18 cellular contexts compared by ENCODE assay signal in the genomic region with DNA sequence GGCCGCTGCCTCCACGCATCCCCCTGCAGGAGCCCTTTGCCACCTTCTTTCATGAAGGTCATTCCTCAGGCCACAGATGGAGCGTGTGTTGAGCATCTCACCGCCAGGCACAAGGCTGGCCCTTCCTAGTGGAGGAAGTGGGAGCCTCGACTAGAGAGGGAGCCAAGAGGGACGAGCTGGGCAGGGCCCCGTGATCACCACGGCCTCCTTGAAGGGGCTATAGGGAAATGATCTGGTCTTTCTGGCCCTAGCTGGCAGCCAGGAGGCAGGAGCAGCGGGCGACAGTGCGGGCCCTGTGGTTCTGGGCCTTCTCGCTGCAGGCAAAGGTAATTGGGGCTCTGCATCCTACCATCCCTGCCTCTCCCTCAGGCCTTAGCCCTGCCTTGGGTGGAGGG.
"Had no signal": no experiment of that assay in that cellular context is flagged by ENCODE, and none has a peak within 500 bp of the region (broad histone marks: within the 10 kb centered on the region; RNA-seq: fewer than 3 reads in every experiment).

No MANE protein-coding gene starts in this region.

- H3K27ac Mint-ChIP-seq: activated T-helper 1 cell treated with anti-CD3 and anti-CD28 coated beads, Interleukin-12 subunit alpha, Interleukin-12 subunit beta, Interleukin-2, Interleukin-4 antibody, amounts not matched to agents 30 ng/mL and 10 ng/mL and 1 ng/mL, durations not matched to agents 14 hours and 24 hours and 36 hours; natural killer cell; stimulated activated effector memory CD8-positive, alpha-beta T cell treated with anti-CD3 and anti-CD28 coated beads, Interleukin-12 subunit alpha, Interleukin-12 subunit beta, amount 100 ng/mL, for 72 hours; T-helper 2 cell treated with Interferon-gamma antibody and Interleukin-4, amounts not matched to agents 5 μg/mL and 100 μg/mL, for 36 hours; type B pancreatic cell had no signal

- H3K79me2 ChIP-seq: parathyroid adenoma had no signal

- H3K27me3 ChIP-seq: neutrophil, right lobe of liver, testis had no signal

- H3K4me3 ChIP-seq: coronary artery, lung, right lobe of liver, smooth muscle cell, testis had no signal

- H3K36me3 Mint-ChIP-seq: brain, natural killer cell, type B pancreatic cell had no signal

- H3K4me2 ChIP-seq: smooth muscle cell had no signal

- DNase-seq: activated CD4-positive, alpha-beta T cell treated with anti-CD3 and anti-CD28 coated beads for 4 hours; anterior cingulate cortex; central memory CD4-positive, alpha-beta T cell; hypothalamus; natural killer cell; stimulated activated CD4-positive, alpha-beta T cell treated with anti-CD3 and anti-CD28 coated beads, Interleukin-4, amount 100 ng/mL, for 24 hours; testis had no signal

- H3K27ac ChIP-seq: coronary artery, neutrophil, parathyroid adenoma, right lobe of liver, testis had no signal

- H3K9me3 Mint-ChIP-seq: activated T-helper 1 cell treated with anti-CD3 and anti-CD28 coated beads, Interleukin-12 subunit alpha, Interleukin-12 subunit beta, Interleukin-2, Interleukin-4 antibody, amounts not matched to agents 30 ng/mL and 10 ng/mL and 1 ng/mL, durations not matched to agents 14 hours and 24 hours and 36 hours; brain; natural killer cell; stimulated activated effector memory CD8-positive, alpha-beta T cell treated with anti-CD3 and anti-CD28 coated beads, Interleukin-12 subunit alpha, Interleukin-12 subunit beta, amount 100 ng/mL, for 72 hours; T-helper 2 cell treated with Interferon-gamma antibody and Interleukin-4, amounts not matched to agents 5 μg/mL and 100 μg/mL, for 36 hours; type B pancreatic cell had no signal

- H2AFZ ChIP-seq: parathyroid adenoma had no signal

- H3K9me3 ChIP-seq: neutrophil, right lobe of liver, testis had no signal

- H3K4me1 ChIP-seq: parathyroid adenoma, right lobe of liver had no signal

- H3K27me3 Mint-ChIP-seq: type B pancreatic cell had no signal

- ATAC-seq: natural killer cell; right lobe of liver; stimulated activated effector memory CD8-positive, alpha-beta T cell treated with anti-CD3 and anti-CD28 coated beads, Interleukin-12 subunit alpha, Interleukin-12 subunit beta, amount 100 ng/mL, for 72 hours had no signal

- H3K4me3 Mint-ChIP-seq: activated T-helper 1 cell treated with anti-CD3 and anti-CD28 coated beads, Interleukin-12 subunit alpha, Interleukin-12 subunit beta, Interleukin-2, Interleukin-4 antibody, amounts not matched to agents 30 ng/mL and 10 ng/mL and 1 ng/mL, durations not matched to agents 14 hours and 24 hours and 36 hours; brain; natural killer cell; stimulated activated effector memory CD8-positive, alpha-beta T cell treated with anti-CD3 and anti-CD28 coated beads, Interleukin-12 subunit alpha, Interleukin-12 subunit beta, amount 100 ng/mL, for 72 hours; T-helper 2 cell treated with Interferon-gamma antibody and Interleukin-4, amounts not matched to agents 5 μg/mL and 100 μg/mL, for 36 hours; type B pancreatic cell had no signal
